30 cellular contexts compared by ENCODE assay signal in genomic region chr11:128431931-128432330, GRCh38.
"Had no signal": no experiment of that assay in that cellular context is flagged by ENCODE, and none has a peak within 500 bp of the region (broad histone marks: within the 10 kb centered on the region; RNA-seq: fewer than 3 reads in every experiment).

No MANE protein-coding gene starts in this region.

- H3K4me3 Mint-ChIP-seq: activated CD8-positive, alpha-beta T cell treated with anti-CD3 and anti-CD28 coated beads for 36 hours; activated naive CD8-positive, alpha-beta T cell treated with anti-CD3 and anti-CD28 coated beads, Interleukin-2, amount 10 ng/mL, durations not matched to agents 7 days and 5 days; activated T-cell treated with anti-CD3 and anti-CD28 coated beads, Interleukin-2, amount 50 U/mL, for 4 hours; activated T-helper 17 cell treated with anti-CD3 and anti-CD28 coated beads, Interleukin-2, amount 50 U/mL, for 72 hours; brain; dendritic cell treated with granulocyte-macrophage colony-stimulating factor and Interleukin-4, amounts not matched to agents 40 ng/mL and 50 ng/mL, for 4 days; endodermal cell; WTC11 had no signal

- H3K27ac Mint-ChIP-seq: activated CD8-positive, alpha-beta T cell treated with anti-CD3 and anti-CD28 coated beads for 36 hours; activated naive CD4-positive, alpha-beta T cell treated with anti-CD3 and anti-CD28 coated beads, Interleukin-2, amount 50 U/mL, for 72 hours; activated naive CD8-positive, alpha-beta T cell treated with anti-CD3 and anti-CD28 coated beads, Interleukin-2, amount 10 ng/mL, durations not matched to agents 7 days and 5 days; activated T-helper 17 cell treated with anti-CD3 and anti-CD28 coated beads, Interleukin-2, amount 50 U/mL, for 72 hours; brain; dendritic cell treated with granulocyte-macrophage colony-stimulating factor and Interleukin-4, amounts not matched to agents 40 ng/mL and 50 ng/mL, for 4 days; endodermal cell; WTC11 had no signal

- H3K27ac ChIP-seq: ascending aorta, breast epithelium, cardiac muscle cell, coronary artery, dorsolateral prefrontal cortex, gastroesophageal sphincter, heart right ventricle, VCaP had no signal

- H3K9me3 ChIP-seq: ascending aorta, breast epithelium, gastroesophageal sphincter, heart right ventricle had no signal

- H3K4me1 Mint-ChIP-seq: activated T-helper 17 cell treated with anti-CD3 and anti-CD28 coated beads, Interleukin-2, amount 50 U/mL, for 72 hours; brain; endodermal cell; WTC11 had no signal

- ATAC-seq: activated CD8-positive, alpha-beta T cell treated with anti-CD3 and anti-CD28 coated beads for 36 hours; activated naive CD4-positive, alpha-beta T cell treated with anti-CD3 and anti-CD28 coated beads, Interleukin-2, amount 50 U/mL, for 72 hours; activated T-cell treated with anti-CD3 and anti-CD28 coated beads, Interleukin-2, amount 50 U/mL, for 4 hours; activated T-helper 17 cell treated with anti-CD3 and anti-CD28 coated beads, Interleukin-2, amount 50 U/mL, for 72 hours; esophagus mucosa; gastroesophageal sphincter; heart right ventricle; WTC11 had no signal

- H3K9me3 Mint-ChIP-seq: activated T-cell treated with anti-CD3 and anti-CD28 coated beads, Interleukin-2, amount 50 U/mL, for 4 hours; activated T-helper 17 cell treated with anti-CD3 and anti-CD28 coated beads, Interleukin-2, amount 50 U/mL, for 72 hours; dendritic cell treated with granulocyte-macrophage colony-stimulating factor and Interleukin-4, amounts not matched to agents 40 ng/mL and 50 ng/mL, for 4 days; endodermal cell had no signal

- H3K4me1 ChIP-seq: ascending aorta, breast epithelium, gastroesophageal sphincter had no signal

- DNase-seq: activated CD4-positive, alpha-beta T cell treated with anti-CD3 and anti-CD28 coated beads for 1 hour; activated CD4-positive, alpha-beta T cell treated with anti-CD3 and anti-CD28 coated beads for 48 hours; activated CD4-positive, alpha-beta T cell treated with anti-CD3 and anti-CD28 coated beads, Interleukin-2, amount 50 U/mL, for 1 hour; activated CD4-positive, alpha-beta T cell treated with anti-CD3 and anti-CD28 coated beads, Interleukin-2, amount 50 U/mL, for 48 hours; activated CD8-positive, alpha-beta memory T cell treated with anti-CD3 and anti-CD28 coated beads for 24 hours; activated CD8-positive, alpha-beta T cell treated with anti-CD3 and anti-CD28 coated beads for 36 hours; activated effector memory CD4-positive, alpha-beta T cell treated with Interleukin-2 at 50 U/mL for 16 hours; activated gamma-delta T cell treated with Interleukin-2 at 50 U/mL for 16 hours; activated naive CD4-positive, alpha-beta T cell treated with Interleukin-2 at 50 U/mL for 16 hours; activated naive CD8-positive, alpha-beta T cell treated with anti-CD3 and anti-CD28 coated beads, Interleukin-2, amount 10 ng/mL, durations not matched to agents 7 days and 5 days; activated T-cell treated with anti-CD3 and anti-CD28 coated beads, Interleukin-2, amount 50 U/mL, for 4 hours; central memory CD4-positive, alpha-beta T cell; dorsolateral prefrontal cortex; effector memory CD4-positive, alpha-beta T cell; endodermal cell; foreskin melanocyte; heart right ventricle; T-helper 2 cell had no signal

- H3K36me3 Mint-ChIP-seq: brain, WTC11 had no signal

- H3K27me3 Mint-ChIP-seq: activated CD8-positive, alpha-beta T cell treated with anti-CD3 and anti-CD28 coated beads for 36 hours; activated naive CD8-positive, alpha-beta T cell treated with anti-CD3 and anti-CD28 coated beads, Interleukin-2, amount 10 ng/mL, durations not matched to agents 7 days and 5 days; activated T-helper 17 cell treated with anti-CD3 and anti-CD28 coated beads, Interleukin-2, amount 50 U/mL, for 72 hours had no signal

- H3K4me3 ChIP-seq: ascending aorta, breast epithelium, cardiac muscle cell, coronary artery, dorsolateral prefrontal cortex, gastroesophageal sphincter, heart right ventricle had no signal

- H3K27me3 ChIP-seq: ascending aorta, breast epithelium, gastroesophageal sphincter, heart right ventricle had no signal

- H3K36me3 ChIP-seq: ascending aorta, breast epithelium, cardiac muscle cell, gastroesophageal sphincter, heart right ventricle had no signal
